In the genomic region with DNA sequence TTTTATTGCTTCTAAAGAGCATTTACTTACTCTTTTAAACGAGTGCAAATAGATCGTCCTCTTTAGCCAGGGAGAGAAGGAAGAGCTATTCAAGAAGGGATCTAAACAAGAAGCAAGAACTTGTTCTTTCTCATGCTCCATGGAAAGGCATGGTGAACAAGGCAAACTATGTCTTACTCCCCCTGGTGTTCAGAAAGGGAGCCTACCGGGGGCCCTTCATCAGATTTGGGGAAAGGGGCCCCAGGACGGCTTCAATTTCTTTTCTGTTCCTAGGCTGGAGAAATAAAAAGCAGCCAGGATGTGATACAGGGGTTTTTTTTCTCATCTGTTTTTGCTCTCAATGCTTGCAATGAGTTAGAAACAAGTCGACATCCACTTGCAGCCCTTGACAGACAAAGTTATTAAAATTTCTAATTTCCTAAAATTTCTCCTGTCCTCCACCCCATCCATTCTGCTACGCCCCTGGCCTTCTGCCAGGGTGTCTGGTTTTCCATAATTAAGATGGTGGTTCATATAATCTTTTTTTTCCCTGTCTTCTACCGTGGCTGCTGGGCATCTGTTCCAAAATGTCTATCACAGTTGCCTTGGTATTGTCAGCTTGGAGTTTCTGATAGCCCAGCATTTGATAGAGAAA, we compare ENCODE assay signal across 8 cellular contexts.
DNase-seq lines count a peak whose midpoint lies in the region; ATAC-seq and TF ChIP-seq lines count a peak whose summit lies in the region.

No MANE protein-coding gene starts in this region.

- H3K36me3 Mint-ChIP-seq in activated T-cell treated with anti-CD3 and anti-CD28 coated beads, Interleukin-2, amount 50 U/mL, for 72 hours (ENCODE audit: insufficient read depth in 2 of 2): no peaks in the 10 kb centered on the region

- H3K27ac Mint-ChIP-seq in activated T-cell treated with anti-CD3 and anti-CD28 coated beads, Interleukin-2, amount 50 U/mL, for 72 hours: no peak overlapping the region

- no peak overlapping the region for H3K4me3 Mint-ChIP-seq in activated T-cell treated with anti-CD3 and anti-CD28 coated beads, Interleukin-2, amount 50 U/mL, for 72 hours

- DNase-seq in AG09319 (ENCODE audit: extremely low read depth, low read depth) (no peak), MV-4-11 (lab: John Stamatoyannopoulos, UW) (peak; percentile 16), iPS-NIHi7 (ENCODE audit: extremely low spot score) (peak; percentile 75), cerebellar cortex (ENCODE audit: low spot score) (no peak)
- DNase-seq in activated T-cell treated with anti-CD3 and anti-CD28 coated beads, Interleukin-2, amount 50 U/mL, for 72 hours: peak; percentile 10 to 16
- DNase-seq in stimulated activated naive CD8-positive, alpha-beta T cell treated with anti-CD3 and anti-CD28 coated beads, Interleukin-15, Interleukin-2, amounts not matched to agents 100 U/mL and 50 U/mL, for 24 hours: peak; percentile 27

- peaks cover 35% of the 10 kb centered on the region for H3K27me3 Mint-ChIP-seq in activated T-cell treated with anti-CD3 and anti-CD28 coated beads, Interleukin-2, amount 50 U/mL, for 72 hours (ENCODE audit: low read depth)

- TF ChIP-seq CTCF in AG09319 (IDR thresholded peaks at IDR 0.05; ENCODE audit: low read depth, low read length) (peak; percentile 58), GM12873 (IDR thresholded peaks at IDR 0.05; ENCODE audit: insufficient read depth, low read depth, low read length, missing control alignments) (peak; percentile 83)

- H3K4me1 Mint-ChIP-seq in activated T-cell treated with anti-CD3 and anti-CD28 coated beads, Interleukin-2, amount 50 U/mL, for 72 hours (ENCODE audit: low read depth): no peaks in the 10 kb centered on the region

- ATAC-seq in activated T-cell treated with anti-CD3 and anti-CD28 coated beads, Interleukin-2, amount 50 U/mL, for 72 hours (replicated peaks in 1 of 2): no peak
- no peak for ATAC-seq in stimulated activated naive CD8-positive, alpha-beta T cell treated with anti-CD3 and anti-CD28 coated beads, Interleukin-15, Interleukin-2, amounts not matched to agents 100 U/mL and 50 U/mL, for 24 hours
- no peak for ATAC-seq in HG02610 (IDR thresholded peaks at IDR 0.05; ENCODE audit: unreplicated experiment)

- H3K9me3 Mint-ChIP-seq in activated T-cell treated with anti-CD3 and anti-CD28 coated beads, Interleukin-2, amount 50 U/mL, for 72 hours: no peaks in the 10 kb centered on the region

Comparison
In these comparisons a context has a peak if more than half of its experiments do, and no peak if none do; other contexts are left out.
1. DNase-seq: peak in MV-4-11 (single experiment), activated T-cell treated with anti-CD3 and anti-CD28 coated beads, Interleukin-2, amount 50 U/mL, for 72 hours (2 of 2), iPS-NIHi7 (single experiment) and stimulated activated naive CD8-positive, alpha-beta T cell treated with anti-CD3 and anti-CD28 coated beads, Interleukin-15, Interleukin-2, amounts not matched to agents 100 U/mL and 50 U/mL, for 24 hours (single experiment); none in AG09319 (single experiment) and cerebellar cortex (single experiment).